ENCODE assay signal across 1 cellular context in genomic region chr1:160108888-160109662, GRCh38.
TF ChIP-seq lines count a peak whose summit lies in the region.

No MANE protein-coding gene starts in this region.

TF ChIP-seq in K562, 482 proteins besides CTCF, POLR2A, EP300 and RAD21 (continued from another document and continues in another):
- TF ChIP-seq ZNF407 (IDR thresholded peaks at IDR 0.05; ENCODE audit: low read depth) (no peak), ZNF140 (CRISPR knock-in tag; IDR thresholded peaks at IDR 0.05) (no peak), RBM15 (IDR thresholded peaks at IDR 0.05; ENCODE audit: insufficient read depth, low read length) (no peak), FOXA3 (CRISPR knock-in tag; conservative IDR thresholded peaks at IDR 0.05 in 1 of 2, IDR thresholded peaks at IDR 0.05 in 1 of 2) (no peak), ZNF589 (CRISPR knock-in tag; IDR thresholded peaks at IDR 0.05; ENCODE audit: low read depth) (no peak), HDAC2 (IDR thresholded peaks at IDR 0.05) (no peak), NCOA4 (IDR thresholded peaks at IDR 0.05; ENCODE audit: partially characterized antibody) (no peak), TRIM24 (IDR thresholded peaks at IDR 0.05) (peak; percentile 84 to 85), ZNF707 (CRISPR knock-in tag; conservative IDR thresholded peaks at IDR 0.05) (no peak), HNRNPL (IDR thresholded peaks at IDR 0.05; ENCODE audit: low read depth, low read length) (no peak), POLR3G (IDR thresholded peaks at IDR 0.05; ENCODE audit: extremely low read depth, insufficient read length, insufficient replicate concordance) (no peak), LARP7 (IDR thresholded peaks at IDR 0.05) (no peak), TRIM28 (IDR thresholded peaks at IDR 0.05) (no peak), ZNF224 (CRISPR knock-in tag; IDR thresholded peaks at IDR 0.05) (no peak), MCM5 (IDR thresholded peaks at IDR 0.05; ENCODE audit: low read depth) (no peak), TCF7L2 (IDR thresholded peaks at IDR 0.05; ENCODE audit: low read depth, low read length) (no peak), HINFP (tag; conservative IDR thresholded peaks at IDR 0.05; ENCODE audit: low read depth) (no peak), CEBPG (CRISPR knock-in tag; IDR thresholded peaks at IDR 0.05) (peak; percentile 95), CEBPG (tag; conservative IDR thresholded peaks at IDR 0.05 in 1 of 2, IDR thresholded peaks at IDR 0.05 in 1 of 2) (peak; percentile 91 to 95), AFF1 (IDR thresholded peaks at IDR 0.05; ENCODE audit: low read depth in 1 of 2, partially characterized antibody in 2 of 2) (peak in 1 of 2 experiments; percentile 27), NR2F6 (CRISPR knock-in tag; IDR thresholded peaks at IDR 0.05) (no peak), GABPB1 (CRISPR knock-in tag; IDR thresholded peaks at IDR 0.05) (no peak), ZNF311 (CRISPR knock-in tag; IDR thresholded peaks at IDR 0.05) (no peak), TARDBP (IDR thresholded peaks at IDR 0.05) (no peak), ZNF3 (CRISPR knock-in tag; IDR thresholded peaks at IDR 0.05) (0 out of 2 replicates have a peak, but pooled peaks have one; percentile 55), MTF1 (CRISPR knock-in tag; IDR thresholded peaks at IDR 0.05; ENCODE audit: borderline replicate concordance) (no peak), ATF3 (IDR thresholded peaks at IDR 0.05) (peak; percentile 96), ATF3 (CRISPR knock-in tag; conservative IDR thresholded peaks at IDR 0.05) (no peak), STAT5A (IDR thresholded peaks at IDR 0.05; ENCODE audit: borderline replicate concordance, low read length) (no peak), SP2 (IDR thresholded peaks at IDR 0.05; ENCODE audit: extremely low read depth, low read depth, low read length, poor library complexity, severe bottlenecking) (no peak), CSDE1 (IDR thresholded peaks at IDR 0.05) (no peak), DPF2 (IDR thresholded peaks at IDR 0.05) (peak; percentile 36; the same call in 1 of the 2 replicates), ZNF175 (CRISPR knock-in tag; IDR thresholded peaks at IDR 0.05; ENCODE audit: low read depth) (0 out of 2 replicates have a peak, but pooled peaks have one; percentile 36), MAFK (IDR thresholded peaks at IDR 0.05; ENCODE audit: low read length) (no peak), BRD9 (IDR thresholded peaks at IDR 0.05; ENCODE audit: low read depth, partially characterized antibody) (no peak)
- TF ChIP-seq, protein P1, sequence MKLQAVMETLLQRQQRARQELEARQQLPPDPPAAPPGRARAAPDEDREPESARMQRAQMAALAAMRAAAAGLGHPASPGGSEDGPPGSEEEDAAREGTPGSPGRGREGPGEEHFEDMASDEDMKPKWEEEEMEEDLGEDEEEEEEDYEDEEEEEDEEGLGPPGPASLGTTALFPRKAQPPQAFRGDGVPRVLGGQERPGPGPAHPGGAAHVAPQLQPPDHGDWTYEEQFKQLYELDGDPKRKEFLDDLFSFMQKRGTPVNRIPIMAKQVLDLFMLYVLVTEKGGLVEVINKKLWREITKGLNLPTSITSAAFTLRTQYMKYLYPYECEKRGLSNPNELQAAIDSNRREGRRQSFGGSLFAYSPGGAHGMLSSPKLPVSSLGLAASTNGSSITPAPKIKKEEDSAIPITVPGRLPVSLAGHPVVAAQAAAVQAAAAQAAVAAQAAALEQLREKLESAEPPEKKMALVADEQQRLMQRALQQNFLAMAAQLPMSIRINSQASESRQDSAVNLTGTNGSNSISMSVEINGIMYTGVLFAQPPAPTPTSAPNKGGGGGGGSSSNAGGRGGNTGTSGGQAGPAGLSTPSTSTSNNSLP (IDR thresholded peaks at IDR 0.05; ENCODE audit: borderline replicate concordance, low read depth, low read length), result no peak
- TF ChIP-seq, protein P2, sequence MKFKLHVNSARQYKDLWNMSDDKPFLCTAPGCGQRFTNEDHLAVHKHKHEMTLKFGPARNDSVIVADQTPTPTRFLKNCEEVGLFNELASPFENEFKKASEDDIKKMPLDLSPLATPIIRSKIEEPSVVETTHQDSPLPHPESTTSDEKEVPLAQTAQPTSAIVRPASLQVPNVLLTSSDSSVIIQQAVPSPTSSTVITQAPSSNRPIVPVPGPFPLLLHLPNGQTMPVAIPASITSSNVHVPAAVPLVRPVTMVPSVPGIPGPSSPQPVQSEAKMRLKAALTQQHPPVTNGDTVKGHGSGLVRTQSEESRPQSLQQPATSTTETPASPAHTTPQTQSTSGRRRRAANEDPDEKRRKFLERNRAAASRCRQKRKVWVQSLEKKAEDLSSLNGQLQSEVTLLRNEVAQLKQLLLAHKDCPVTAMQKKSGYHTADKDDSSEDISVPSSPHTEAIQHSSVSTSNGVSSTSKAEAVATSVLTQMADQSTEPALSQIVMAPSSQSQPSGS (CRISPR knock-in tag; IDR thresholded peaks at IDR 0.05), result no peak
- TF ChIP-seq, protein P3, sequence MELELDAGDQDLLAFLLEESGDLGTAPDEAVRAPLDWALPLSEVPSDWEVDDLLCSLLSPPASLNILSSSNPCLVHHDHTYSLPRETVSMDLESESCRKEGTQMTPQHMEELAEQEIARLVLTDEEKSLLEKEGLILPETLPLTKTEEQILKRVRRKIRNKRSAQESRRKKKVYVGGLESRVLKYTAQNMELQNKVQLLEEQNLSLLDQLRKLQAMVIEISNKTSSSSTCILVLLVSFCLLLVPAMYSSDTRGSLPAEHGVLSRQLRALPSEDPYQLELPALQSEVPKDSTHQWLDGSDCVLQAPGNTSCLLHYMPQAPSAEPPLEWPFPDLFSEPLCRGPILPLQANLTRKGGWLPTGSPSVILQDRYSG (tag; conservative IDR thresholded peaks at IDR 0.05; ENCODE audit: low read depth), result no peak
- TF ChIP-seq, protein P4, sequence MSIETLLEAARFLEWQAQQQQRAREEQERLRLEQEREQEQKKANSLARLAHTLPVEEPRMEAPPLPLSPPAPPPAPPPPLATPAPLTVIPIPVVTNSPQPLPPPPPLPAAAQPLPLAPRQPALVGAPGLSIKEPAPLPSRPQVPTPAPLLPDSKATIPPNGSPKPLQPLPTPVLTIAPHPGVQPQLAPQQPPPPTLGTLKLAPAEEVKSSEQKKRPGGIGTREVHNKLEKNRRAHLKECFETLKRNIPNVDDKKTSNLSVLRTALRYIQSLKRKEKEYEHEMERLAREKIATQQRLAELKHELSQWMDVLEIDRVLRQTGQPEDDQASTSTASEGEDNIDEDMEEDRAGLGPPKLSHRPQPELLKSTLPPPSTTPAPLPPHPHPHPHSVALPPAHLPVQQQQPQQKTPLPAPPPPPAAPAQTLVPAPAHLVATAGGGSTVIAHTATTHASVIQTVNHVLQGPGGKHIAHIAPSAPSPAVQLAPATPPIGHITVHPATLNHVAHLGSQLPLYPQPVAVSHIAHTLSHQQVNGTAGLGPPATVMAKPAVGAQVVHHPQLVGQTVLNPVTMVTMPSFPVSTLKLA (conservative IDR thresholded peaks at IDR 0.05), result 0 out of 4 replicates have a peak, but pooled peaks of 1 of the 2 experiments have one; percentile 21
- TF ChIP-seq, protein P5, sequence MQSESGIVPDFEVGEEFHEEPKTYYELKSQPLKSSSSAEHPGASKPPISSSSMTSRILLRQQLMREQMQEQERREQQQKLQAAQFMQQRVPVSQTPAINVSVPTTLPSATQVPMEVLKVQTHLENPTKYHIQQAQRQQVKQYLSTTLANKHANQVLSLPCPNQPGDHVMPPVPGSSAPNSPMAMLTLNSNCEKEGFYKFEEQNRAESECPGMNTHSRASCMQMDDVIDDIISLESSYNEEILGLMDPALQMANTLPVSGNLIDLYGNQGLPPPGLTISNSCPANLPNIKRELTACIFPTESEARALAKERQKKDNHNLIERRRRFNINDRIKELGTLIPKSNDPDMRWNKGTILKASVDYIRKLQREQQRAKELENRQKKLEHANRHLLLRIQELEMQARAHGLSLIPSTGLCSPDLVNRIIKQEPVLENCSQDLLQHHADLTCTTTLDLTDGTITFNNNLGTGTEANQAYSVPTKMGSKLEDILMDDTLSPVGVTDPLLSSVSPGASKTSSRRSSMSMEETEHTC (IDR thresholded peaks at IDR 0.05), result no peak
